26 cellular contexts compared by ENCODE assay signal in the genomic region with DNA sequence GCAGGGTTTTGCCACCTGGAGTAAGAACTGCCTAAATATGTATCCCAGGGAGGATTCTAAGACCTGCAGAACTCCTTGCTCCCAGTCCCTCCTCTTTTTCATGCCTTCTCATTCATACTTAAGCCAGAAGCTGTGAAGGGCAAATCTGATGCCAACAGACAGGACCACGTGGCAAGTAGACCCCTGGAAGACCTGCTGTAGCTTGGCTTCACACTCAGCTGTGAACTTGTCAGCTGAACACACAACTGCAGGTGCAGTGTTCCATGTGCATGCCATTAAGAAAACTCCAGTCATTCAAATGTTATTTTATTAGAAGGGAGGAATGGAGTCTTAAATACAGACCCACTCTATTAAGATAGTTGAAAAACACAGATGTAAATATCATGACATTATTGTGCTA.
"Had no signal": no experiment of that assay in that cellular context is flagged by ENCODE, and none has a peak within 500 bp of the region (broad histone marks: within the 10 kb centered on the region; RNA-seq: fewer than 3 reads in every experiment).

No MANE protein-coding gene starts in this region.

- ATAC-seq: effector memory CD8-positive, alpha-beta T cell; esophagus mucosa; foreskin keratinocyte; gastrocnemius medialis; gastroesophageal sphincter; heart left ventricle; heart right ventricle had no signal

- DNase-seq: colonic mucosa; cortex of kidney; dermis blood vessel endothelial cell; dorsolateral prefrontal cortex; effector CD4-positive, alpha-beta T cell; effector CD8-positive, alpha-beta T cell; effector memory CD4-positive, alpha-beta T cell; effector memory CD8-positive, alpha-beta T cell; endodermal cell; erythroblast; esophagus squamous epithelium; foreskin fibroblast; foreskin keratinocyte; foreskin melanocyte; gastrocnemius medialis; glutamatergic neuron; head of caudate nucleus; heart left ventricle; heart right ventricle had no signal

- H3K36me3 ChIP-seq: colonic mucosa, esophagus muscularis mucosa, esophagus squamous epithelium, gastrocnemius medialis, gastroesophageal sphincter, heart left ventricle, heart right ventricle had no signal

- H3K9me3 Mint-ChIP-seq: dendritic cell treated with granulocyte-macrophage colony-stimulating factor and Interleukin-4, amounts not matched to agents 40 ng/mL and 50 ng/mL, for 4 days; endodermal cell had no signal

- H3K4me3 ChIP-seq: colonic mucosa, coronary artery, dorsolateral prefrontal cortex, esophagus muscularis mucosa, esophagus squamous epithelium, gastrocnemius medialis, gastroesophageal sphincter, heart left ventricle, heart right ventricle, hepatocyte had no signal

- H2AFZ ChIP-seq: hepatocyte had no signal

- H3K27me3 ChIP-seq: colonic mucosa, esophagus muscularis mucosa, esophagus squamous epithelium, foreskin keratinocyte, gastrocnemius medialis, gastroesophageal sphincter, heart left ventricle, hepatocyte had no signal

- H3K27ac Mint-ChIP-seq: dendritic cell treated with granulocyte-macrophage colony-stimulating factor and Interleukin-4, amounts not matched to agents 40 ng/mL and 50 ng/mL, for 4 days; effector memory CD8-positive, alpha-beta T cell; endodermal cell had no signal

- H3K9me3 ChIP-seq: colonic mucosa, esophagus muscularis mucosa, esophagus squamous epithelium, gastrocnemius medialis, gastroesophageal sphincter had no signal

- H3K27ac ChIP-seq: colonic mucosa, coronary artery, dorsolateral prefrontal cortex, epithelial cell of prostate, esophagus muscularis mucosa, esophagus squamous epithelium, foreskin keratinocyte, gastrocnemius medialis, gastroesophageal sphincter, heart left ventricle, heart right ventricle, hepatocyte had no signal

- H3K27me3 Mint-ChIP-seq: dendritic cell treated with granulocyte-macrophage colony-stimulating factor and Interleukin-4, amounts not matched to agents 40 ng/mL and 50 ng/mL, for 4 days had no signal

- H3K4me1 ChIP-seq: colonic mucosa, esophagus muscularis mucosa, gastrocnemius medialis, gastroesophageal sphincter, heart left ventricle, heart right ventricle had no signal

- H3K4me3 Mint-ChIP-seq: dendritic cell treated with granulocyte-macrophage colony-stimulating factor and Interleukin-4, amounts not matched to agents 40 ng/mL and 50 ng/mL, for 4 days; effector memory CD8-positive, alpha-beta T cell; endodermal cell had no signal

- H3K4me2 ChIP-seq: hepatocyte had no signal
